ENCODE assay signal across 1 cellular context in genomic region chr9:32423371-32423770, GRCh38.
TF ChIP-seq lines count a peak whose summit lies in the region.

No MANE protein-coding gene starts in this region.

TF ChIP-seq in SK-N-SH, 30 proteins besides CTCF, POLR2A, EP300 and RAD21 (continued from another document):
- TF ChIP-seq, protein P1, sequence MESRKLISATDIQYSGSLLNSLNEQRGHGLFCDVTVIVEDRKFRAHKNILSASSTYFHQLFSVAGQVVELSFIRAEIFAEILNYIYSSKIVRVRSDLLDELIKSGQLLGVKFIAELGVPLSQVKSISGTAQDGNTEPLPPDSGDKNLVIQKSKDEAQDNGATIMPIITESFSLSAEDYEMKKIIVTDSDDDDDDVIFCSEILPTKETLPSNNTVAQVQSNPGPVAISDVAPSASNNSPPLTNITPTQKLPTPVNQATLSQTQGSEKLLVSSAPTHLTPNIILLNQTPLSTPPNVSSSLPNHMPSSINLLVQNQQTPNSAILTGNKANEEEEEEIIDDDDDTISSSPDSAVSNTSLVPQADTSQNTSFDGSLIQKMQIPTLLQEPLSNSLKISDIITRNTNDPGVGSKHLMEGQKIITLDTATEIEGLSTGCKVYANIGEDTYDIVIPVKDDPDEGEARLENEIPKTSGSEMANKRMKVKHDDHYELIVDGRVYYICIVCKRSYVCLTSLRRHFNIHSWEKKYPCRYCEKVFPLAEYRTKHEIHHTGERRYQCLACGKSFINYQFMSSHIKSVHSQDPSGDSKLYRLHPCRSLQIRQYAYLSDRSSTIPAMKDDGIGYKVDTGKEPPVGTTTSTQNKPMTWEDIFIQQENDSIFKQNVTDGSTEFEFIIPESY (IDR thresholded peaks at IDR 0.05; ENCODE audit: borderline replicate concordance, low read depth) = no peak
- TF ChIP-seq YY1 (IDR thresholded peaks at IDR 0.05; ENCODE audit: low read depth) (no peak), SMC3 (IDR thresholded peaks at IDR 0.05; ENCODE audit: low read depth, low read length) (no peak), TEAD4 (IDR thresholded peaks at IDR 0.05; ENCODE audit: borderline replicate concordance, insufficient read depth) (no peak), SIN3A (IDR thresholded peaks at IDR 0.05; ENCODE audit: borderline replicate concordance, low read depth, low read length) (no peak), RXRA (IDR thresholded peaks at IDR 0.05; ENCODE audit: borderline replicate concordance, low read depth) (no peak), CHD2 (IDR thresholded peaks at IDR 0.05; ENCODE audit: low read length, partially characterized antibody) (no peak), TCF12 (IDR thresholded peaks at IDR 0.05) (no peak), POLR2AphosphoS5 (IDR thresholded peaks at IDR 0.05; ENCODE audit: low read depth, low read length) (no peak), IRF3 (IDR thresholded peaks at IDR 0.05; ENCODE audit: low read depth, low read length) (no peak), PBX3 (IDR thresholded peaks at IDR 0.05) (no peak), USF1 (IDR thresholded peaks at IDR 0.05; ENCODE audit: borderline replicate concordance, low read depth) (no peak)
